ENCODE assay signal across 8 cellular contexts in genomic region chr2:36965196-36965595, GRCh38. TPM values are rescaled to one million over a fixed set of nuclear protein-coding genes. Genes with fewer than 3 reads are reported as not detected.
A peak's percentile ranks its signal among the peaks of the same experiment; 100 is the strongest.
DNase-seq lines count a peak whose midpoint lies in the region; ATAC-seq, FAIRE-seq and TF ChIP-seq lines count a peak whose summit lies in the region.

No MANE protein-coding gene starts in this region.

- intact Hi-C loops in posterior cingulate gyrus (cut with DNase I), result loop anchor here (5.0 kb wide), 1 partner anchor 63 kb away; no protein-coding TSS in a partner anchor

- H3K9me3 ChIP-seq in iPS-20b (ENCODE audit: insufficient read depth, low read depth, low read length) (no peaks in the 10 kb centered on the region), stomach smooth muscle (ENCODE audit: control insufficient read depth in 2 of 2, low read length in 2 of 2) (no peaks in the 10 kb centered on the region)

- peaks cover 42% of the 10 kb centered on the region for H3K4me1 Mint-ChIP-seq in T-helper 1 cell treated with Interleukin-12 subunit alpha and Interleukin-12 subunit beta and Interleukin-4 antibody, amounts not matched to agents 30 μg/mL and 1 μg/mL, for 36 hours (ENCODE audit: low read depth)
- peaks cover 41% of the 10 kb centered on the region for H3K4me1 Mint-ChIP-seq in activated T-helper 17 cell treated with anti-CD3 and anti-CD28 coated beads, Interleukin-2, amount 50 U/mL, for 72 hours

- H3K4me1 ChIP-seq in iPS-20b (ENCODE audit: insufficient read depth, low read length), result peaks cover 40% of the 10 kb centered on the region
- peaks cover 6% of the 10 kb centered on the region for H3K4me1 ChIP-seq in stomach smooth muscle (ENCODE audit: control insufficient read depth, insufficient read depth, low read length)

- H3K9ac ChIP-seq in iPS-20b (ENCODE audit: low read depth, low read length), result peak overlapping the region; percentile 86
- peak overlapping the region; percentile 22 to 76 for H3K9ac ChIP-seq in stomach smooth muscle (ENCODE audit: low read length in 2 of 2)

- H3K27ac Mint-ChIP-seq in T-helper 1 cell treated with Interleukin-12 subunit alpha and Interleukin-12 subunit beta and Interleukin-4 antibody, amounts not matched to agents 30 μg/mL and 1 μg/mL, for 36 hours, result peak overlapping the region; percentile 92
- H3K27ac Mint-ChIP-seq in activated T-helper 17 cell treated with anti-CD3 and anti-CD28 coated beads, Interleukin-2, amount 50 U/mL, for 72 hours, result peak overlapping the region; percentile 83

- DNase-seq in T-helper 1 cell, result no peak
- DNase-seq in GM12891 (ENCODE audit: insufficient read length, low spot score), result no peak
- DNase-seq in posterior cingulate gyrus, result no peak
- DNase-seq in SKM-1 (lab: John Stamatoyannopoulos, UW; ENCODE audit: unreplicated experiment), result no peak

- no peak for FAIRE-seq in GM12891 (lab: Jason Lieb, UNC)

- no peaks in the 10 kb centered on the region for H3K36me3 ChIP-seq in iPS-20b (ENCODE audit: insufficient read depth, low read depth, low read length)
- H3K36me3 ChIP-seq in stomach smooth muscle (ENCODE audit: control insufficient read depth in 2 of 2, insufficient read depth in 2 of 2, low read length in 2 of 2), result no peaks in the 10 kb centered on the region

- no peaks in the 10 kb centered on the region for H3K27me3 Mint-ChIP-seq in T-helper 1 cell treated with Interleukin-12 subunit alpha and Interleukin-12 subunit beta and Interleukin-4 antibody, amounts not matched to agents 30 μg/mL and 1 μg/mL, for 36 hours (ENCODE audit: low read depth)
- H3K27me3 Mint-ChIP-seq in activated T-helper 17 cell treated with anti-CD3 and anti-CD28 coated beads, Interleukin-2, amount 50 U/mL, for 72 hours, result no peaks in the 10 kb centered on the region

- no peak overlapping the region for H3K27ac ChIP-seq in iPS-20b (ENCODE audit: low read length)
- H3K27ac ChIP-seq in stomach smooth muscle (ENCODE audit: low read length), result no peak overlapping the region

- no peaks in the 10 kb centered on the region for H3K9me3 Mint-ChIP-seq in T-helper 1 cell treated with Interleukin-12 subunit alpha and Interleukin-12 subunit beta and Interleukin-4 antibody, amounts not matched to agents 30 μg/mL and 1 μg/mL, for 36 hours
- H3K9me3 Mint-ChIP-seq in activated T-helper 17 cell treated with anti-CD3 and anti-CD28 coated beads, Interleukin-2, amount 50 U/mL, for 72 hours, result no peaks in the 10 kb centered on the region

- peak overlapping the region; percentile 99 for H3K4me3 Mint-ChIP-seq in T-helper 1 cell treated with Interleukin-12 subunit alpha and Interleukin-12 subunit beta and Interleukin-4 antibody, amounts not matched to agents 30 μg/mL and 1 μg/mL, for 36 hours
- peak overlapping the region; percentile 98 for H3K4me3 Mint-ChIP-seq in activated T-helper 17 cell treated with anti-CD3 and anti-CD28 coated beads, Interleukin-2, amount 50 U/mL, for 72 hours

- H3K4me3 ChIP-seq in iPS-20b (ENCODE audit: low read length) (peak overlapping the region; percentile 95), stomach smooth muscle (ENCODE audit: low read length in 2 of 2) (peak overlapping the region; percentile 86 to 97)

- H3K27me3 ChIP-seq in iPS-20b (ENCODE audit: insufficient read depth, low read length) (peaks cover 9% of the 10 kb centered on the region; the same call in 1 of the 2 replicates), stomach smooth muscle (ENCODE audit: control insufficient read depth in 1 of 2, insufficient read depth in 2 of 2, low read length in 2 of 2) (no peaks in the 10 kb centered on the region)

- ATAC-seq in activated T-helper 17 cell treated with anti-CD3 and anti-CD28 coated beads, Interleukin-2, amount 50 U/mL, for 72 hours (replicated peaks), result no peak

- TF ChIP-seq POLR2A in GM12891 (IDR thresholded peaks at IDR 0.05; ENCODE audit: low read depth, low read length), result no peak

- peaks cover 15% of the 10 kb centered on the region for H3K36me3 Mint-ChIP-seq in T-helper 1 cell treated with Interleukin-12 subunit alpha and Interleukin-12 subunit beta and Interleukin-4 antibody, amounts not matched to agents 30 μg/mL and 1 μg/mL, for 36 hours (ENCODE audit: low read depth)
- H3K36me3 Mint-ChIP-seq in activated T-helper 17 cell treated with anti-CD3 and anti-CD28 coated beads, Interleukin-2, amount 50 U/mL, for 72 hours (ENCODE audit: low read depth), result peaks cover 9% of the 10 kb centered on the region

TF ChIP-seq in GM12891, 5 proteins besides CTCF, POLR2A, EP300 and RAD21:
- no peak for TF ChIP-seq POU2F2 (IDR thresholded peaks at IDR 0.05; ENCODE audit: low read depth, low read length)
- no peak for TF ChIP-seq SPI1 (IDR thresholded peaks at IDR 0.05; ENCODE audit: low read depth, low read length)
- TF ChIP-seq PAX5 (IDR thresholded peaks at IDR 0.05; ENCODE audit: insufficient read depth, low read length, severe bottlenecking), result no peak
- TF ChIP-seq POLR2AphosphoS5 (IDR thresholded peaks at IDR 0.05; ENCODE audit: low read depth, low read length), result no peak
- no peak for TF ChIP-seq TAF1 (IDR thresholded peaks at IDR 0.05; ENCODE audit: low read depth, low read length)

RNA-seq across cellular contexts. Expression of gene STRN, which starts 1.1 kb away (rescaled TPM):
- 10 to 100 TPM; 25.5 to 29.6 TPM for total RNA-seq in activated T-helper 17 cell treated with anti-CD3 and anti-CD28 coated beads, Interleukin-2, amount 50 U/mL, for 72 hours
- 4.9 TPM for polyA plus RNA-seq in GM12891 (2012; ENCODE audit: low read depth, missing spikeins)
